In genomic region chr7:39453743-39454355, GRCh38 we compare ENCODE assay signal across 8 cellular contexts.
DNase-seq lines count a peak whose midpoint lies in the region; ATAC-seq lines count a peak whose summit lies in the region.

No MANE protein-coding gene starts in this region.

- no peak overlapping the region for H3K27ac Mint-ChIP-seq in activated naive CD8-positive, alpha-beta T cell treated with anti-CD3 and anti-CD28 coated beads, Interleukin-2, amount 50 U/mL, for 24 hours

- peak; percentile 86 for ATAC-seq in GM19452 (IDR thresholded peaks at IDR 0.05; ENCODE audit: unreplicated experiment)
- ATAC-seq in HG03558 (IDR thresholded peaks at IDR 0.05; ENCODE audit: extremely low read depth, unreplicated experiment): peak; percentile 64
- ATAC-seq in activated naive CD8-positive, alpha-beta T cell treated with anti-CD3 and anti-CD28 coated beads, Interleukin-2, amount 50 U/mL, for 24 hours: peak; percentile 52
- no peak for ATAC-seq in HG03457 (IDR thresholded peaks at IDR 0.05; ENCODE audit: unreplicated experiment)

- H3K36me3 Mint-ChIP-seq in activated naive CD8-positive, alpha-beta T cell treated with anti-CD3 and anti-CD28 coated beads, Interleukin-2, amount 50 U/mL, for 24 hours (ENCODE audit: low read depth): no peaks in the 10 kb centered on the region

- peak; percentile 70 for DNase-seq in ELF-1 (ENCODE audit: low read depth, low spot score)
- DNase-seq in SHP77 (lab: John Stamatoyannopoulos, UW): peak; percentile 45 to 48
- DNase-seq in activated naive CD8-positive, alpha-beta T cell treated with anti-CD3 and anti-CD28 coated beads, Interleukin-2, amount 50 U/mL, for 24 hours: peak; percentile 58
- DNase-seq in left kidney (ENCODE audit: low read depth, low spot score): peak; percentile 61
- DNase-seq in stimulated activated CD8-positive, alpha-beta memory T cell treated with anti-CD3 and anti-CD28 coated beads, Interleukin-7, amount 100 ng/mL, for 4 hours (ENCODE audit: low read depth in 2 of 2): peak; percentile 8 to 24

- H3K27me3 Mint-ChIP-seq in activated naive CD8-positive, alpha-beta T cell treated with anti-CD3 and anti-CD28 coated beads, Interleukin-2, amount 50 U/mL, for 24 hours: peaks cover 6% of the 10 kb centered on the region

- H3K4me1 Mint-ChIP-seq in activated naive CD8-positive, alpha-beta T cell treated with anti-CD3 and anti-CD28 coated beads, Interleukin-2, amount 50 U/mL, for 24 hours: no peaks in the 10 kb centered on the region

- no peaks in the 10 kb centered on the region for H3K9me3 Mint-ChIP-seq in activated naive CD8-positive, alpha-beta T cell treated with anti-CD3 and anti-CD28 coated beads, Interleukin-2, amount 50 U/mL, for 24 hours

- no peak overlapping the region for H3K4me3 Mint-ChIP-seq in activated naive CD8-positive, alpha-beta T cell treated with anti-CD3 and anti-CD28 coated beads, Interleukin-2, amount 50 U/mL, for 24 hours

Comparison
In these comparisons a context has a peak if more than half of its experiments do, and no peak if none do; other contexts are left out.
1. DNase-seq: peak in every context shown above with its lines; median percentile 70 in ELF-1; 61 in left kidney; 58 in activated naive CD8-positive, alpha-beta T cell treated with anti-CD3 and anti-CD28 coated beads, Interleukin-2, amount 50 U/mL, for 24 hours; 46 in SHP77; 16 in stimulated activated CD8-positive, alpha-beta memory T cell treated with anti-CD3 and anti-CD28 coated beads, Interleukin-7, amount 100 ng/mL, for 4 hours.